ENCODE assay signal across 22 cellular contexts in the genomic region with DNA sequence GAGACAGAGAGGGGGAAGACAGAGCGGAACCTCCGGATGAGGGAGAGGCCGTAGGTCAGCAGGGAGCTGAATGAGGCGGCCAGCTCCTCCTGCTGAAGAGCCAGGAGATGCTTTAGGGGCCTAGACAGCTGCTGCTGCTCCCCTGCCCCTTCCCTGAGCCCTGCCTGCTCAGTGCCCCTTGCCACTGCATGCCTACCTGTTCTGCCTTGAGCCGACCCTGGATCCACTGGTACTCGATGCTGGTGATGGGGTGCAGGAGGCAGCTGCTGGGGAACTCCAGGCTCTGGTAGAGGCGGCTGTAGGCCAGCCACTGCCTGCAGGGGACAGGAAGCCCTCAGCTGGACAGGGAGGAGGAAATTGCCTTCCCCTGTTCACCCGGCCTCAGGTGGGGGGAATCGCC.
"Had no signal": no experiment of that assay in that cellular context is flagged by ENCODE, and none has a peak within 500 bp of the region (broad histone marks: within the 10 kb centered on the region; RNA-seq: fewer than 3 reads in every experiment).

No MANE protein-coding gene starts in this region.

- H3K27me3 ChIP-seq: esophagus muscularis mucosa, gastrocnemius medialis, heart right ventricle, ovary, right atrium auricular region, suprapubic skin, thyroid gland, upper lobe of left lung, uterus had no signal

- H3K9me3 Mint-ChIP-seq: natural killer cell, neural crest cell had no signal

- H3K36me3 Mint-ChIP-seq: natural killer cell had no signal

- H3K9me3 ChIP-seq: esophagus muscularis mucosa, gastrocnemius medialis, heart right ventricle, mucosa of descending colon, ovary, right atrium auricular region, suprapubic skin, thyroid gland, upper lobe of left lung, uterus had no signal

- H3K4me3 ChIP-seq: esophagus muscularis mucosa, gastrocnemius medialis, heart right ventricle, mucosa of descending colon, ovary, right atrium auricular region, suprapubic skin, thyroid gland, upper lobe of left lung, uterus had no signal

- H3K27ac Mint-ChIP-seq: natural killer cell had no signal

- H3K4me3 Mint-ChIP-seq: natural killer cell, neural crest cell had no signal

- H3K36me3 ChIP-seq: ovary, thyroid gland, uterus had no signal

- DNase-seq: effector memory CD4-positive, alpha-beta T cell; gastrocnemius medialis; heart right ventricle; hypothalamus; islet precursor cell; mammary epithelial cell; mucosa of descending colon; natural killer cell; nucleus accumbens; ovary; small intestine; stimulated activated CD4-positive, alpha-beta T cell treated with anti-CD3 and anti-CD28 coated beads, Interleukin-12 subunit alpha, Interleukin-12 subunit beta, amount 100 ng/mL, for 4 hours; stimulated activated naive CD4-positive, alpha-beta T cell treated with Interleukin-2 at 50 U/mL for 16 hours; thyroid gland; upper lobe of left lung; uterus had no signal

- ATAC-seq: gastrocnemius medialis, heart right ventricle, left lobe of liver, mucosa of descending colon, natural killer cell had no signal

- FAIRE-seq: small intestine had no signal

- H3K27ac ChIP-seq: epithelial cell of prostate, esophagus muscularis mucosa, gastrocnemius medialis, heart right ventricle, ovary, right atrium auricular region, suprapubic skin, thyroid gland, upper lobe of left lung, uterus had no signal

- H3K4me1 ChIP-seq: gastrocnemius medialis, thyroid gland, uterus had no signal
